In the genomic region with DNA sequence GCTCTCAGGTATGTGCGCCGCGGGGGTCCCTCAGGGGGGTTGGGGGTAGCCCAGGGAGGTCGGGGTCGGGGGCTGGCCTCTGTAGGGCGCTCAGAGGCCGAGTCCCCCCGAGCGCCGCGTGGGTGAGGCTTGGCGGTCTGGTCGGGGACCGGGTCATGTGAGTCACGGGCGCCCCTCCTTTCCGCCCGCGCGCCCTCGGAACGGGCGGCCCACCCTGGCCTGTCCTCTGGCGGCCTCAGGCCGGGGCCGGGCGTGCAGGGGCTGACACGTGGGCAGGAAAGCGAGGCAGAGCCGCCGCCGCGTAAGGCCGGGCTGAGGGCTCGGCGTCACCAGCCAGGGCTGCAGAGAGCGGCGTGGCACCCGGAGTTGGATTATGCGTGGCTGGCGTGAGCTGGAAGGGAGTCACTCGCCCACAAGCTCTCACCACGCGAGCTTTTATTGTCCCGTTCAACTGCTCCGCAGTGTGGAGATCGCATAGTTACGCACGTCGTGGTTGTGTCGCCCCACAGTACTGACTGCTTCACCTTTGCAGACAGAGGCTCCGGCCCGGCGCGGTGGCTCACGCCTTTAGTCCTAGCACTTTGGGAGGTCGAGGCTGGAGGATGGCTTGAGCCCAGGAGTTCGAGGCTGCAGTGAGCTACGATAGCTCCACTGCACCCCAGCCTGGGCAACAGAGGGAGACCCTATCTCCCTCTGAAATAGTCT, we compare ENCODE assay signal across 8 cellular contexts. TPM values are rescaled to one million over a fixed set of nuclear protein-coding genes. Genes with fewer than 3 reads are reported as not detected.
DNase-seq lines count a peak whose midpoint lies in the region; ATAC-seq and TF ChIP-seq lines count a peak whose summit lies in the region.

No MANE protein-coding gene starts in this region.

- no peak for TF ChIP-seq CTCF in CD8-positive, alpha-beta T cell (IDR thresholded peaks at IDR 0.05)
- TF ChIP-seq CTCF in suprapubic skin (IDR thresholded peaks at IDR 0.05): no peak

- H3K27ac Mint-ChIP-seq in CD8-positive, alpha-beta T cell: peak overlapping the region; percentile 90

- no peaks in the 10 kb centered on the region for H3K27me3 ChIP-seq in CD8-positive, alpha-beta T cell (ENCODE audit: insufficient read depth, low read length)
- H3K27me3 ChIP-seq in suprapubic skin: no peaks in the 10 kb centered on the region

- peaks cover 20% of the 10 kb centered on the region for H3K36me3 Mint-ChIP-seq in CD8-positive, alpha-beta T cell

- H3K4me3 ChIP-seq in CD8-positive, alpha-beta T cell (ENCODE audit: low read depth, low read length): peak overlapping the region; percentile 71
- H3K4me3 ChIP-seq in suprapubic skin: peak overlapping the region; percentile 91

- H3K4me1 Mint-ChIP-seq in CD8-positive, alpha-beta T cell (ENCODE audit: low read depth): peaks cover 56% of the 10 kb centered on the region

- peak overlapping the region; percentile 85 for H3K27ac ChIP-seq in CD8-positive, alpha-beta T cell (ENCODE audit: low read depth, low read length)
- peak overlapping the region; percentile 100 for H3K27ac ChIP-seq in suprapubic skin

- CTCF ChIA-PET in CD8-positive, alpha-beta T cell (lab: Charles Lee): interaction anchor here (2.0 kb wide), 1 partner anchor 10 kb away, joined by 8 read pairs; no protein-coding TSS in a partner anchor

- H3K36me3 ChIP-seq in CD8-positive, alpha-beta T cell (ENCODE audit: insufficient read depth, low read length): no peaks in the 10 kb centered on the region
- peaks cover 4% of the 10 kb centered on the region for H3K36me3 ChIP-seq in suprapubic skin

- TF ChIP-seq EP300 in suprapubic skin (IDR thresholded peaks at IDR 0.05): no peak

- no peaks in the 10 kb centered on the region for H3K9me3 ChIP-seq in CD8-positive, alpha-beta T cell (ENCODE audit: low read length)
- no peaks in the 10 kb centered on the region for H3K9me3 ChIP-seq in suprapubic skin

- POLR2A ChIA-PET in CD8-positive, alpha-beta T cell (lab: Charles Lee): interaction anchor here (1.0 to 1.1 kb wide), 2 partner anchors 9 to 126 kb away, joined by 3 read pairs; no protein-coding TSS in a partner anchor

- TF ChIP-seq POLR2A in Raji (IDR thresholded peaks at IDR 0.05; ENCODE audit: insufficient read depth, low read depth, low read length): peak; percentile 61; the same call in 1 of the 2 replicates
- TF ChIP-seq POLR2A in suprapubic skin (IDR thresholded peaks at IDR 0.05): peak in 1 of 2 donors; percentile 44

- WGBS in suprapubic skin: under 1% methylated on average over 32 of the region's 59 CpGs

- H3K27me3 Mint-ChIP-seq in CD8-positive, alpha-beta T cell (ENCODE audit: low read depth): no peaks in the 10 kb centered on the region

- peak overlapping the region; percentile 86 for H3K4me3 Mint-ChIP-seq in CD8-positive, alpha-beta T cell

- ATAC-seq in CD8-positive, alpha-beta T cell: peak; percentile 70
- ATAC-seq in GM19395 (IDR thresholded peaks at IDR 0.05; ENCODE audit: unreplicated experiment) (peak; percentile 58), HG03520 (IDR thresholded peaks at IDR 0.05; ENCODE audit: unreplicated experiment) (peak; percentile 47)

- intact Hi-C loops in CD8-positive, alpha-beta T cell (cut with DNase I, micrococcal nuclease): loop anchor here (1.0 to 10.0 kb wide), 11 partner anchors 123 to 719 kb away; a partner anchor contains a TSS

- peaks cover 36% of the 10 kb centered on the region for H3K4me1 ChIP-seq in CD8-positive, alpha-beta T cell (ENCODE audit: insufficient read depth, low read length)
- peaks cover 41% of the 10 kb centered on the region for H3K4me1 ChIP-seq in suprapubic skin

- DNase-seq in CD8-positive, alpha-beta T cell: peak; percentile 60 to 88 (median 73)
- peak; percentile 66 for DNase-seq in activated gamma-delta T cell treated with anti-CD3 and anti-CD28 coated beads, Interleukin-2, amount 50 U/mL, for 16 hours (ENCODE audit: low read depth)
- DNase-seq in foreskin melanocyte (peak; percentile 73), nucleus accumbens (lab: John Stamatoyannopoulos, UW) (peak in 54 of 56 donors; percentile 31 to 94 (median 74)), suprapubic skin (ENCODE audit: low spot score in 2 of 2) (peak; percentile 89 to 91)

- no peaks in the 10 kb centered on the region for H3K9me3 Mint-ChIP-seq in CD8-positive, alpha-beta T cell

RNA-seq across cellular contexts. Expression of a gene that starts 0.4 kb away (rescaled TPM):
- 10 to 100 TPM; 16.3 to 16.6 TPM for total RNA-seq in CD8-positive, alpha-beta T cell
- total RNA-seq in suprapubic skin: 10 to 100 TPM; 18.0 to 36.1 (median 20.8) TPM

RNA-seq across cellular contexts. Expression of a gene that starts 0.8 kb away (rescaled TPM):
- 10 to 100 TPM; 69.5 to 70.5 TPM for total RNA-seq in CD8-positive, alpha-beta T cell
- 100 to 1,000 TPM; 160 to 187 (median 174) TPM for total RNA-seq in suprapubic skin

Comparison
In these comparisons a context has a peak if more than half of its experiments do, and no peak if none do; other contexts are left out.
1. Peak in every context shown above with its lines: DNase-seq, ATAC-seq, H3K4me3 ChIP-seq and H3K27ac ChIP-seq.